ENCODE assay signal across 1 cellular context in the genomic region with DNA sequence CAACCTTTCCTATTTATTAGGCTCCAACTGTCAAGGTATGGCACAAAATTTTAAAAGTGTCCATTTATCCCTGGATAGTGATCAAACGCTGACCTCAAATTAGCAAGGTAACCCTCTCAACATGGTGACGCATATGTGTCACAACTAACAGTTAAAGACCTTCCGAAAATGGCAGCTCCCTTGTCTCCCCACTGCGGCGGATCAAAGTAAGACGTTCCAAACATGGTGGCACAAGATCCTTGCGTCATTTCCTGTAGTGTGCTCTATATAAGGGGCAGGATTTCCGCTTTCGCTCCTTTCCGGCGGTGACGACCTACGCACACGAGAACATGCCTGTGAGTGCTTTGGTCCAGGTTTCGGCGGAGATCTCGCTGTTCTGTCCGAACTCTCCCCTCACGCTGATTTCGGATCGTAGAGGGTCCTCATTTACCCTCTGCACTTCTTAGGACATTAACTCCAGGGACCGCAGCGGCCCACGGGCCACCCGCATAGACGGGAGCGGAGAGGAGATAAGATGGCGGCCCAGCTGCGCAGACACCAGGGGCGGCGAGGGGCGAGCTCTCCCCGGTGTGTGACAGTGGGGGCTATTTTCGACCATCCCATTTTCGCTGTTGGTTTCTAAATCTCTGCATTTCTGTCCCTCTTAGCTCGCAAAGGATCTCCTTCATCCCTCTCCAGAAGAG.
TF ChIP-seq lines count a peak whose summit lies in the region.

A gene (plus strand): TSS at position 295 of the 683 bp plus-strand sequence. CDS start 35 bp downstream, at position 330.

TF ChIP-seq in GM12878, 131 proteins besides CTCF, POLR2A, EP300 and RAD21 (continued from another document and continues in another):
- TF ChIP-seq, protein P1, sequence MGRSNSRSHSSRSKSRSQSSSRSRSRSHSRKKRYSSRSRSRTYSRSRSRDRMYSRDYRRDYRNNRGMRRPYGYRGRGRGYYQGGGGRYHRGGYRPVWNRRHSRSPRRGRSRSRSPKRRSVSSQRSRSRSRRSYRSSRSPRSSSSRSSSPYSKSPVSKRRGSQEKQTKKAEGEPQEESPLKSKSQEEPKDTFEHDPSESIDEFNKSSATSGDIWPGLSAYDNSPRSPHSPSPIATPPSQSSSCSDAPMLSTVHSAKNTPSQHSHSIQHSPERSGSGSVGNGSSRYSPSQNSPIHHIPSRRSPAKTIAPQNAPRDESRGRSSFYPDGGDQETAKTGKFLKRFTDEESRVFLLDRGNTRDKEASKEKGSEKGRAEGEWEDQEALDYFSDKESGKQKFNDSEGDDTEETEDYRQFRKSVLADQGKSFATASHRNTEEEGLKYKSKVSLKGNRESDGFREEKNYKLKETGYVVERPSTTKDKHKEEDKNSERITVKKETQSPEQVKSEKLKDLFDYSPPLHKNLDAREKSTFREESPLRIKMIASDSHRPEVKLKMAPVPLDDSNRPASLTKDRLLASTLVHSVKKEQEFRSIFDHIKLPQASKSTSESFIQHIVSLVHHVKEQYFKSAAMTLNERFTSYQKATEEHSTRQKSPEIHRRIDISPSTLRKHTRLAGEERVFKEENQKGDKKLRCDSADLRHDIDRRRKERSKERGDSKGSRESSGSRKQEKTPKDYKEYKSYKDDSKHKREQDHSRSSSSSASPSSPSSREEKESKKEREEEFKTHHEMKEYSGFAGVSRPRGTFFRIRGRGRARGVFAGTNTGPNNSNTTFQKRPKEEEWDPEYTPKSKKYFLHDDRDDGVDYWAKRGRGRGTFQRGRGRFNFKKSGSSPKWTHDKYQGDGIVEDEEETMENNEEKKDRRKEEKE (IDR thresholded peaks at IDR 0.05): no peak
- TF ChIP-seq, protein P2, sequence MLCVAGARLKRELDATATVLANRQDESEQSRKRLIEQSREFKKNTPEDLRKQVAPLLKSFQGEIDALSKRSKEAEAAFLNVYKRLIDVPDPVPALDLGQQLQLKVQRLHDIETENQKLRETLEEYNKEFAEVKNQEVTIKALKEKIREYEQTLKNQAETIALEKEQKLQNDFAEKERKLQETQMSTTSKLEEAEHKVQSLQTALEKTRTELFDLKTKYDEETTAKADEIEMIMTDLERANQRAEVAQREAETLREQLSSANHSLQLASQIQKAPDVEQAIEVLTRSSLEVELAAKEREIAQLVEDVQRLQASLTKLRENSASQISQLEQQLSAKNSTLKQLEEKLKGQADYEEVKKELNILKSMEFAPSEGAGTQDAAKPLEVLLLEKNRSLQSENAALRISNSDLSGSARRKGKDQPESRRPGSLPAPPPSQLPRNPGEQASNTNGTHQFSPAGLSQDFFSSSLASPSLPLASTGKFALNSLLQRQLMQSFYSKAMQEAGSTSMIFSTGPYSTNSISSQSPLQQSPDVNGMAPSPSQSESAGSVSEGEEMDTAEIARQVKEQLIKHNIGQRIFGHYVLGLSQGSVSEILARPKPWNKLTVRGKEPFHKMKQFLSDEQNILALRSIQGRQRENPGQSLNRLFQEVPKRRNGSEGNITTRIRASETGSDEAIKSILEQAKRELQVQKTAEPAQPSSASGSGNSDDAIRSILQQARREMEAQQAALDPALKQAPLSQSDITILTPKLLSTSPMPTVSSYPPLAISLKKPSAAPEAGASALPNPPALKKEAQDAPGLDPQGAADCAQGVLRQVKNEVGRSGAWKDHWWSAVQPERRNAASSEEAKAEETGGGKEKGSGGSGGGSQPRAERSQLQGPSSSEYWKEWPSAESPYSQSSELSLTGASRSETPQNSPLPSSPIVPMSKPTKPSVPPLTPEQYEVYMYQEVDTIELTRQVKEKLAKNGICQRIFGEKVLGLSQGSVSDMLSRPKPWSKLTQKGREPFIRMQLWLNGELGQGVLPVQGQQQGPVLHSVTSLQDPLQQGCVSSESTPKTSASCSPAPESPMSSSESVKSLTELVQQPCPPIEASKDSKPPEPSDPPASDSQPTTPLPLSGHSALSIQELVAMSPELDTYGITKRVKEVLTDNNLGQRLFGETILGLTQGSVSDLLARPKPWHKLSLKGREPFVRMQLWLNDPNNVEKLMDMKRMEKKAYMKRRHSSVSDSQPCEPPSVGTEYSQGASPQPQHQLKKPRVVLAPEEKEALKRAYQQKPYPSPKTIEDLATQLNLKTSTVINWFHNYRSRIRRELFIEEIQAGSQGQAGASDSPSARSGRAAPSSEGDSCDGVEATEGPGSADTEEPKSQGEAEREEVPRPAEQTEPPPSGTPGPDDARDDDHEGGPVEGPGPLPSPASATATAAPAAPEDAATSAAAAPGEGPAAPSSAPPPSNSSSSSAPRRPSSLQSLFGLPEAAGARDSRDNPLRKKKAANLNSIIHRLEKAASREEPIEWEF (IDR thresholded peaks at IDR 0.05; ENCODE audit: insufficient replicate concordance, low read depth, low read length): no peak
- TF ChIP-seq HCFC1 (IDR thresholded peaks at IDR 0.05; ENCODE audit: low read length): peak; percentile 88
- TF ChIP-seq RUNX3 (IDR thresholded peaks at IDR 0.05; ENCODE audit: low read length): peak; percentile 74
- peak; percentile 23; the same call in 1 of the 2 replicates for TF ChIP-seq JUNB (IDR thresholded peaks at IDR 0.05)
- TF ChIP-seq EZH2 (IDR thresholded peaks at IDR 0.05; ENCODE audit: borderline replicate concordance, control insufficient read depth, low read depth, low read length): no peak
- TF ChIP-seq POLR2AphosphoS2 (IDR thresholded peaks at IDR 0.05; ENCODE audit: low read depth, low read length): peak; percentile 99
- TF ChIP-seq ZZZ3 (IDR thresholded peaks at IDR 0.05; ENCODE audit: control insufficient read depth, insufficient read length, low read depth): no peak
- TF ChIP-seq, protein P3, sequence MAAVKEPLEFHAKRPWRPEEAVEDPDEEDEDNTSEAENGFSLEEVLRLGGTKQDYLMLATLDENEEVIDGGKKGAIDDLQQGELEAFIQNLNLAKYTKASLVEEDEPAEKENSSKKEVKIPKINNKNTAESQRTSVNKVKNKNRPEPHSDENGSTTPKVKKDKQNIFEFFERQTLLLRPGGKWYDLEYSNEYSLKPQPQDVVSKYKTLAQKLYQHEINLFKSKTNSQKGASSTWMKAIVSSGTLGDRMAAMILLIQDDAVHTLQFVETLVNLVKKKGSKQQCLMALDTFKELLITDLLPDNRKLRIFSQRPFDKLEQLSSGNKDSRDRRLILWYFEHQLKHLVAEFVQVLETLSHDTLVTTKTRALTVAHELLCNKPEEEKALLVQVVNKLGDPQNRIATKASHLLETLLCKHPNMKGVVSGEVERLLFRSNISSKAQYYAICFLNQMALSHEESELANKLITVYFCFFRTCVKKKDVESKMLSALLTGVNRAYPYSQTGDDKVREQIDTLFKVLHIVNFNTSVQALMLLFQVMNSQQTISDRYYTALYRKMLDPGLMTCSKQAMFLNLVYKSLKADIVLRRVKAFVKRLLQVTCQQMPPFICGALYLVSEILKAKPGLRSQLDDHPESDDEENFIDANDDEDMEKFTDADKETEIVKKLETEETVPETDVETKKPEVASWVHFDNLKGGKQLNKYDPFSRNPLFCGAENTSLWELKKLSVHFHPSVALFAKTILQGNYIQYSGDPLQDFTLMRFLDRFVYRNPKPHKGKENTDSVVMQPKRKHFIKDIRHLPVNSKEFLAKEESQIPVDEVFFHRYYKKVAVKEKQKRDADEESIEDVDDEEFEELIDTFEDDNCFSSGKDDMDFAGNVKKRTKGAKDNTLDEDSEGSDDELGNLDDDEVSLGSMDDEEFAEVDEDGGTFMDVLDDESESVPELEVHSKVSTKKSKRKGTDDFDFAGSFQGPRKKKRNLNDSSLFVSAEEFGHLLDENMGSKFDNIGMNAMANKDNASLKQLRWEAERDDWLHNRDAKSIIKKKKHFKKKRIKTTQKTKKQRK (IDR thresholded peaks at IDR 0.05; ENCODE audit: low read depth, low read length): no peak
- TF ChIP-seq SMAD5 (IDR thresholded peaks at IDR 0.05; ENCODE audit: low read depth): peak; percentile 99
- TF ChIP-seq RCOR1 (conservative IDR thresholded peaks at IDR 0.05; ENCODE audit: low read depth, low read length): 0 out of 2 replicates have a peak, but pooled peaks have one; percentile 90
- TF ChIP-seq MTA3 (IDR thresholded peaks at IDR 0.05; ENCODE audit: borderline replicate concordance, low read length): peak; percentile 93; the same call in 1 of the 2 replicates
- peak; percentile 40; the same call in 1 of the 2 replicates for TF ChIP-seq NFIC (IDR thresholded peaks at IDR 0.05; ENCODE audit: low read depth, low read length)
- TF ChIP-seq NBN (IDR thresholded peaks at IDR 0.05): peak; percentile 88
- TF ChIP-seq BHLHE40 (IDR thresholded peaks at IDR 0.05; ENCODE audit: borderline replicate concordance in 1 of 2, low read depth in 2 of 2, low read length in 1 of 2): peak; percentile 54 to 57; a peak in 3 of 4 replicates
- TF ChIP-seq KDM1A (IDR thresholded peaks at IDR 0.05; ENCODE audit: borderline replicate concordance): no peak
- TF ChIP-seq, protein P4, sequence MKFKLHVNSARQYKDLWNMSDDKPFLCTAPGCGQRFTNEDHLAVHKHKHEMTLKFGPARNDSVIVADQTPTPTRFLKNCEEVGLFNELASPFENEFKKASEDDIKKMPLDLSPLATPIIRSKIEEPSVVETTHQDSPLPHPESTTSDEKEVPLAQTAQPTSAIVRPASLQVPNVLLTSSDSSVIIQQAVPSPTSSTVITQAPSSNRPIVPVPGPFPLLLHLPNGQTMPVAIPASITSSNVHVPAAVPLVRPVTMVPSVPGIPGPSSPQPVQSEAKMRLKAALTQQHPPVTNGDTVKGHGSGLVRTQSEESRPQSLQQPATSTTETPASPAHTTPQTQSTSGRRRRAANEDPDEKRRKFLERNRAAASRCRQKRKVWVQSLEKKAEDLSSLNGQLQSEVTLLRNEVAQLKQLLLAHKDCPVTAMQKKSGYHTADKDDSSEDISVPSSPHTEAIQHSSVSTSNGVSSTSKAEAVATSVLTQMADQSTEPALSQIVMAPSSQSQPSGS (IDR thresholded peaks at IDR 0.05; ENCODE audit: low read length): peak; percentile 71; the same call in 1 of the 2 replicates
- no peak for TF ChIP-seq NR2F1 (conservative IDR thresholded peaks at IDR 0.05)
- TF ChIP-seq, protein P5, sequence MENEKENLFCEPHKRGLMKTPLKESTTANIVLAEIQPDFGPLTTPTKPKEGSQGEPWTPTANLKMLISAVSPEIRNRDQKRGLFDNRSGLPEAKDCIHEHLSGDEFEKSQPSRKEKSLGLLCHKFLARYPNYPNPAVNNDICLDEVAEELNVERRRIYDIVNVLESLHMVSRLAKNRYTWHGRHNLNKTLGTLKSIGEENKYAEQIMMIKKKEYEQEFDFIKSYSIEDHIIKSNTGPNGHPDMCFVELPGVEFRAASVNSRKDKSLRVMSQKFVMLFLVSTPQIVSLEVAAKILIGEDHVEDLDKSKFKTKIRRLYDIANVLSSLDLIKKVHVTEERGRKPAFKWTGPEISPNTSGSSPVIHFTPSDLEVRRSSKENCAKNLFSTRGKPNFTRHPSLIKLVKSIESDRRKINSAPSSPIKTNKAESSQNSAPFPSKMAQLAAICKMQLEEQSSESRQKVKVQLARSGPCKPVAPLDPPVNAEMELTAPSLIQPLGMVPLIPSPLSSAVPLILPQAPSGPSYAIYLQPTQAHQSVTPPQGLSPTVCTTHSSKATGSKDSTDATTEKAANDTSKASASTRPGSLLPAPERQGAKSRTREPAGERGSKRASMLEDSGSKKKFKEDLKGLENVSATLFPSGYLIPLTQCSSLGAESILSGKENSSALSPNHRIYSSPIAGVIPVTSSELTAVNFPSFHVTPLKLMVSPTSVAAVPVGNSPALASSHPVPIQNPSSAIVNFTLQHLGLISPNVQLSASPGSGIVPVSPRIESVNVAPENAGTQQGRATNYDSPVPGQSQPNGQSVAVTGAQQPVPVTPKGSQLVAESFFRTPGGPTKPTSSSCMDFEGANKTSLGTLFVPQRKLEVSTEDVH (IDR thresholded peaks at IDR 0.05; ENCODE audit: low read depth, partially characterized antibody): peak; percentile 69
- TF ChIP-seq, protein P6, sequence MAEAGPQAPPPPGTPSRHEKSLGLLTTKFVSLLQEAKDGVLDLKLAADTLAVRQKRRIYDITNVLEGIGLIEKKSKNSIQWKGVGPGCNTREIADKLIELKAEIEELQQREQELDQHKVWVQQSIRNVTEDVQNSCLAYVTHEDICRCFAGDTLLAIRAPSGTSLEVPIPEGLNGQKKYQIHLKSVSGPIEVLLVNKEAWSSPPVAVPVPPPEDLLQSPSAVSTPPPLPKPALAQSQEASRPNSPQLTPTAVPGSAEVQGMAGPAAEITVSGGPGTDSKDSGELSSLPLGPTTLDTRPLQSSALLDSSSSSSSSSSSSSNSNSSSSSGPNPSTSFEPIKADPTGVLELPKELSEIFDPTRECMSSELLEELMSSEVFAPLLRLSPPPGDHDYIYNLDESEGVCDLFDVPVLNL (IDR thresholded peaks at IDR 0.05; ENCODE audit: low read depth, low read length): no peak
- peak; percentile 75; the same call in 1 of the 2 replicates for TF ChIP-seq ZNF207 (IDR thresholded peaks at IDR 0.05; ENCODE audit: borderline replicate concordance)
- peak; percentile 68; the same call in 1 of the 2 replicates for TF ChIP-seq FOXM1 (IDR thresholded peaks at IDR 0.05; ENCODE audit: low read depth, low read length)
- no peak for TF ChIP-seq NFXL1 (IDR thresholded peaks at IDR 0.05; ENCODE audit: borderline replicate concordance)
- TF ChIP-seq GATAD2B (conservative IDR thresholded peaks at IDR 0.05; ENCODE audit: low read depth): no peak
- TF ChIP-seq, protein P7, sequence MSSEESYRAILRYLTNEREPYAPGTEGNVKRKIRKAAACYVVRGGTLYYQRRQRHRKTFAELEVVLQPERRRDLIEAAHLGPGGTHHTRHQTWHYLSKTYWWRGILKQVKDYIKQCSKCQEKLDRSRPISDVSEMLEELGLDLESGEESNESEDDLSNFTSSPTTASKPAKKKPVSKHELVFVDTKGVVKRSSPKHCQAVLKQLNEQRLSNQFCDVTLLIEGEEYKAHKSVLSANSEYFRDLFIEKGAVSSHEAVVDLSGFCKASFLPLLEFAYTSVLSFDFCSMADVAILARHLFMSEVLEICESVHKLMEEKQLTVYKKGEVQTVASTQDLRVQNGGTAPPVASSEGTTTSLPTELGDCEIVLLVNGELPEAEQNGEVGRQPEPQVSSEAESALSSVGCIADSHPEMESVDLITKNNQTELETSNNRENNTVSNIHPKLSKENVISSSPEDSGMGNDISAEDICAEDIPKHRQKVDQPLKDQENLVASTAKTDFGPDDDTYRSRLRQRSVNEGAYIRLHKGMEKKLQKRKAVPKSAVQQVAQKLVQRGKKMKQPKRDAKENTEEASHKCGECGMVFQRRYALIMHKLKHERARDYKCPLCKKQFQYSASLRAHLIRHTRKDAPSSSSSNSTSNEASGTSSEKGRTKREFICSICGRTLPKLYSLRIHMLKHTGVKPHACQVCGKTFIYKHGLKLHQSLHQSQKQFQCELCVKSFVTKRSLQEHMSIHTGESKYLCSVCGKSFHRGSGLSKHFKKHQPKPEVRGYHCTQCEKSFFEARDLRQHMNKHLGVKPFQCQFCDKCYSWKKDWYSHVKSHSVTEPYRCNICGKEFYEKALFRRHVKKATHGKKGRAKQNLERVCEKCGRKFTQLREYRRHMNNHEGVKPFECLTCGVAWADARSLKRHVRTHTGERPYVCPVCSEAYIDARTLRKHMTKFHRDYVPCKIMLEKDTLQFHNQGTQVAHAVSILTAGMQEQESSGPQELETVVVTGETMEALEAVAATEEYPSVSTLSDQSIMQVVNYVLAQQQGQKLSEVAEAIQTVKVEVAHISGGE (CRISPR knock-in tag; IDR thresholded peaks at IDR 0.05): peak; percentile 61; the same call in 1 of the 2 replicates
- peak; percentile 94 for TF ChIP-seq ZBED1 (IDR thresholded peaks at IDR 0.05; ENCODE audit: borderline replicate concordance)
- TF ChIP-seq DPF2 (IDR thresholded peaks at IDR 0.05): no peak
- TF ChIP-seq NR2C2 (IDR thresholded peaks at IDR 0.05; ENCODE audit: borderline replicate concordance, control insufficient read depth, insufficient read length, low read depth): no peak
- no peak for TF ChIP-seq ZNF622 (IDR thresholded peaks at IDR 0.05)
- no peak for TF ChIP-seq YBX1 (IDR thresholded peaks at IDR 0.05)
- peak; percentile 99 for TF ChIP-seq TCF7 (IDR thresholded peaks at IDR 0.05; ENCODE audit: borderline replicate concordance)
- TF ChIP-seq MEF2A (IDR thresholded peaks at IDR 0.05; ENCODE audit: insufficient read depth, low read depth, low read length): peak; percentile 33; the same call in 1 of the 2 replicates
- no peak for TF ChIP-seq NFYA (IDR thresholded peaks at IDR 0.05; ENCODE audit: borderline replicate concordance, low read depth, low read length)
- TF ChIP-seq POLR2AphosphoS5 (IDR thresholded peaks at IDR 0.05; ENCODE audit: low read length): peak; percentile 100
